16 cellular contexts compared by ENCODE assay signal in the genomic region with DNA sequence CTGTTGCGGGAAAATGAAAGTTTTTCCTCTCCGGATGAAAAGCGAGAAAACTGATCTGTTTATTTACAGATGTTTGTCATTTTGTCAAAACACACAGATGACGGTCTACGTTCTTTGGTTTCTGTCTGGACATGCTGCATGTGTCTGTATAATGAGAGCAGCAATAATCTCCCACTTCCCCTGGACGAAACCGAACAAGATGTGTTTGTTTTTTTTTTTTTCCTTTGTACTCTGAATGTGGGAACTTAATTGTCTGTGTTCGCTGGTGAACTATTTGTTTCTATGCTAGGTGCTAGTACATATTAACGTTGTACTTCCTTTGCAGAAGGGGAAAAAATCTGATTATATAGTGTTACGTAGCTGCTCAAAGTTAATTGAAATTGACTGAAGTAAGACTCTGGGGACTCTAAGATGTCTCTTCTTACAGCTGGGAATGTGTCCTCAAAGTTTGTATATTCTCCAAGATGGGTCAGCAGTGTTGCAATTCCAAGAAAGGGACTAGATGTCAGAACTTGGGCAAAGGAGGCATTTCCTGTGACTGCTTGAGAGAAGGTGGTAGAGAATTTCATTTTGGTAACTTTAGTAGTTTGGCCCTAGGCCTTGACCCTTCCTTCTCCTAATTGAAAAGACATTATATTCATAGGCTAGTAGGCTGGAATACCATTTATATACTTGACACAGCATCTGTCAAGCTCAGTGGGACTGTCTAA. TPM values are rescaled to one million over a fixed set of nuclear protein-coding genes. Genes with fewer than 3 reads are reported as not detected.
DNase-seq lines count a peak whose midpoint lies in the region; ATAC-seq, FAIRE-seq and TF ChIP-seq lines count a peak whose summit lies in the region.
"Had no signal": no experiment of that assay in that cellular context is flagged by ENCODE, and none has a peak within 500 bp of the region (broad histone marks: within the 10 kb centered on the region; RNA-seq: fewer than 3 reads in every experiment).

No MANE protein-coding gene starts in this region.

- no peaks in the 10 kb centered on the region for H3K9me1 ChIP-seq in keratinocyte (ENCODE audit: control insufficient read depth, extremely low read depth, insufficient read depth, low read length)

- H3K27me3 Mint-ChIP-seq in endodermal cell (ENCODE audit: insufficient read depth) = no peaks in the 10 kb centered on the region

- peak overlapping the region; percentile 31 for H3K27ac Mint-ChIP-seq in endodermal cell
- H3K27ac Mint-ChIP-seq: activated T-cell treated with anti-CD3 and anti-CD28 coated beads, Interleukin-2, amount 50 U/mL, for 72 hours; CD14-positive monocyte had no signal

- peak overlapping the region; percentile 29 for H3K4me2 ChIP-seq in keratinocyte (ENCODE audit: control insufficient read depth, extremely low read depth, insufficient read depth, low read depth, low read length)

- no peak overlapping the region for H2AFZ ChIP-seq in keratinocyte (ENCODE audit: control insufficient read depth, low read length)

- H3K79me2 ChIP-seq in keratinocyte (ENCODE audit: control insufficient read depth, insufficient read depth, low read length) = peaks cover 45% of the 10 kb centered on the region

- WGBS in endodermal cell (ENCODE audit: insufficient coverage in 1 of 2, insufficient read length in 1 of 2), 2 experiments = 86 to 87% methylated on average over 7 to 10 of the region's 10 CpGs

- H3K9me3 ChIP-seq in endodermal cell (ENCODE audit: control insufficient read depth, low read length) (no peaks in the 10 kb centered on the region), keratinocyte (ENCODE audit: control insufficient read depth, low read depth, low read length) (no peaks in the 10 kb centered on the region), subcutaneous abdominal adipose tissue (ENCODE audit: control insufficient read depth in 5 of 5, low read length in 5 of 5) (no peaks in the 10 kb centered on the region)
- H3K9me3 ChIP-seq: adrenal gland, colonic mucosa, esophagus muscularis mucosa, neutrophil had no signal

- H3K36me3 Mint-ChIP-seq in endodermal cell (ENCODE audit: low read depth) = peaks cover 10% of the 10 kb centered on the region
- H3K36me3 Mint-ChIP-seq: CD14-positive monocyte had no signal

- dilution Hi-C loops in keratinocyte (cut with MboI; ENCODE audit: extremely low pct_ligation_motif_present, low sequenced_read_pairs) = no loop called here

- no peaks in the 10 kb centered on the region for H4K20me1 ChIP-seq in keratinocyte (ENCODE audit: control insufficient read depth, extremely low read depth, insufficient read depth, low read length)

- no peak overlapping the region for H3K9ac ChIP-seq in endodermal cell (ENCODE audit: extremely low read depth, low read length, poor library complexity, severe bottlenecking)
- H3K9ac ChIP-seq in keratinocyte (ENCODE audit: control insufficient read depth, extremely low read depth, insufficient read depth, low read length) = no peak overlapping the region
- peak overlapping the region in 2 of 5 donors; percentile 55 to 69 for H3K9ac ChIP-seq in subcutaneous abdominal adipose tissue (ENCODE audit: low read length in 5 of 5)

- H3K4me3 ChIP-seq in endodermal cell (ENCODE audit: low read length) = no peak overlapping the region
- no peak overlapping the region for H3K4me3 ChIP-seq in keratinocyte (ENCODE audit: control insufficient read depth in 2 of 3, extremely low read depth in 1 of 3, insufficient read depth in 2 of 3, low read depth in 1 of 3, low read length in 3 of 3)
- peak overlapping the region; percentile 15 to 55 (median 37) for H3K4me3 ChIP-seq in subcutaneous abdominal adipose tissue (ENCODE audit: low read depth in 1 of 5, low read length in 5 of 5)
- H3K4me3 ChIP-seq: adrenal gland, colonic mucosa had no signal

- no peak overlapping the region for H3K4me3 Mint-ChIP-seq in endodermal cell
- H3K4me3 Mint-ChIP-seq: activated T-cell treated with anti-CD3 and anti-CD28 coated beads, Interleukin-2, amount 50 U/mL, for 72 hours; CD14-positive monocyte had no signal

- no peak for ATAC-seq in HG02759 (IDR thresholded peaks at IDR 0.05; ENCODE audit: unreplicated experiment)
- ATAC-seq: activated T-cell treated with anti-CD3 and anti-CD28 coated beads, Interleukin-2, amount 50 U/mL, for 72 hours had no signal

- TF ChIP-seq CTCF in endodermal cell (conservative IDR thresholded peaks at IDR 0.05) (no peak), keratinocyte (optimal IDR thresholded peaks at IDR 0.05 in 1 of 3, IDR thresholded peaks at IDR 0.05 in 1 of 3, conservative IDR thresholded peaks at IDR 0.05 in 1 of 3; ENCODE audit: extremely low read depth in 1 of 3, insufficient read depth in 2 of 3, low read length in 3 of 3) (no peak)

- peaks cover 4% of the 10 kb centered on the region for H3K4me1 ChIP-seq in endodermal cell (ENCODE audit: control insufficient read depth, insufficient read depth, low read length)
- peaks cover 6% of the 10 kb centered on the region for H3K4me1 ChIP-seq in keratinocyte (ENCODE audit: control insufficient read depth, extremely low read depth, insufficient read depth, low read length)
- H3K4me1 ChIP-seq in subcutaneous abdominal adipose tissue (ENCODE audit: control insufficient read depth in 5 of 5, insufficient read depth in 5 of 5, low read length in 5 of 5) = peaks cover 3 to 39% (median 26%) of the 10 kb centered on the region in 5 donors
- H3K4me1 ChIP-seq: colonic mucosa had no signal

- DNase-seq in HCEC 1CT (peak; percentile 43), endodermal cell (no peak), keratinocyte (ENCODE audit: low read depth, low spot score) (no peak), superior temporal gyrus (ENCODE audit: extremely low spot score) (no peak)
- no peak for DNase-seq in stimulated activated CD4-positive, alpha-beta T cell treated with anti-CD3 and anti-CD28 coated beads, Interleukin-2, amount 100 ng/mL, for 48 hours
- DNase-seq: activated T-cell treated with anti-CD3 and anti-CD28 coated beads, Interleukin-2, amount 50 U/mL, for 72 hours; adrenal gland; colonic mucosa; mesendoderm had no signal

- no peaks in the 10 kb centered on the region for H3K9me3 Mint-ChIP-seq in endodermal cell

- H3K27ac ChIP-seq in endodermal cell (ENCODE audit: low read depth, low read length) (no peak overlapping the region), keratinocyte (ENCODE audit: control insufficient read depth, insufficient read depth, low read length) (no peak overlapping the region), subcutaneous abdominal adipose tissue (ENCODE audit: low read depth, low read length) (peak overlapping the region; percentile 72)
- H3K27ac ChIP-seq: adrenal gland, colonic mucosa, neutrophil had no signal

- H3K27me3 ChIP-seq in endodermal cell (ENCODE audit: control insufficient read depth, insufficient read depth, low read length, poor library complexity, severe bottlenecking) (no peaks in the 10 kb centered on the region), keratinocyte (ENCODE audit: control insufficient read depth, extremely low read depth, insufficient read depth, low read length) (no peaks in the 10 kb centered on the region), subcutaneous abdominal adipose tissue (ENCODE audit: control insufficient read depth in 5 of 5, insufficient read depth in 4 of 5, low read length in 5 of 5) (no peaks in the 10 kb centered on the region)
- H3K27me3 ChIP-seq: adrenal gland, colonic mucosa, esophagus muscularis mucosa, neutrophil had no signal

- peaks cover 62% of the 10 kb centered on the region for H3K4me1 Mint-ChIP-seq in endodermal cell
- H3K4me1 Mint-ChIP-seq: CD14-positive monocyte had no signal

- H3K36me3 ChIP-seq in endodermal cell (ENCODE audit: control insufficient read depth, insufficient read depth, low read length) = no peaks in the 10 kb centered on the region
- H3K36me3 ChIP-seq in keratinocyte (ENCODE audit: control insufficient read depth in 2 of 2, extremely low read depth in 1 of 2, insufficient read depth in 2 of 2, low read length in 2 of 2) = no peaks in the 10 kb centered on the region
- H3K36me3 ChIP-seq in subcutaneous abdominal adipose tissue (ENCODE audit: control insufficient read depth in 5 of 5, insufficient read depth in 5 of 5, low read length in 5 of 5) = no peaks in the 10 kb centered on the region
- H3K36me3 ChIP-seq: adrenal gland, colonic mucosa, esophagus muscularis mucosa, neutrophil had no signal

- peak; percentile 36 for FAIRE-seq in keratinocyte (lab: Jason Lieb, UNC)
- FAIRE-seq: GM12892, HTR-8/SVneo had no signal

RNA-seq across cellular contexts. Expression of a gene that starts 33.8 kb away (rescaled TPM):
- 100 to 1,000 TPM in 1 of 2 donors, 10 to 100 TPM in 1; 76.5 to 108 TPM for total RNA-seq in endodermal cell
- polyA plus RNA-seq in endodermal cell (2013, experiment 1 of 2) = 49.7 TPM
- 51.9 TPM for polyA plus RNA-seq in endodermal cell (2013, experiment 2 of 2)
- polyA plus RNA-seq in keratinocyte = 10.0 to 17.7 TPM (median 12.1 TPM) in 3 replicates
- 6.6 TPM for polyA plus RNA-seq in keratinocyte (2011; ENCODE audit: low read depth)
- polyA plus RNA-seq in keratinocyte (2011; cell fraction: cytosol; rRNA removed) = 3.3 and 6.6 TPM in 2 replicates
- polyA plus RNA-seq in keratinocyte (2011; cell fraction: nucleus; rRNA removed) = 25.3 and 25.7 TPM in 2 replicates
- 4.6 and 15.9 TPM in 2 replicates for polyA plus RNA-seq in keratinocyte (2012; ENCODE audit: low replicate concordance)
- 32.9 to 58.1 TPM (median 52.0 TPM) in 3 replicates for polyA minus RNA-seq in keratinocyte
- 20.0 TPM for polyA minus RNA-seq in keratinocyte (2011; cell fraction: cytosol; rRNA and poly(A)+ RNA removed)
- 87.3 and 142 TPM in 2 replicates for polyA minus RNA-seq in keratinocyte (2011; cell fraction: nucleus; rRNA and poly(A)+ RNA removed)
- polyA plus RNA-seq: CD14-positive monocyte had no signal

Comparison
In these comparisons a context has a peak if more than half of its experiments do, and no peak if none do; other contexts are left out.
1. H3K4me3 ChIP-seq: peak in subcutaneous abdominal adipose tissue (5 of 5); none in endodermal cell (single experiment) and keratinocyte (0 of 3).